22 cellular contexts compared by ENCODE assay signal in the genomic region with DNA sequence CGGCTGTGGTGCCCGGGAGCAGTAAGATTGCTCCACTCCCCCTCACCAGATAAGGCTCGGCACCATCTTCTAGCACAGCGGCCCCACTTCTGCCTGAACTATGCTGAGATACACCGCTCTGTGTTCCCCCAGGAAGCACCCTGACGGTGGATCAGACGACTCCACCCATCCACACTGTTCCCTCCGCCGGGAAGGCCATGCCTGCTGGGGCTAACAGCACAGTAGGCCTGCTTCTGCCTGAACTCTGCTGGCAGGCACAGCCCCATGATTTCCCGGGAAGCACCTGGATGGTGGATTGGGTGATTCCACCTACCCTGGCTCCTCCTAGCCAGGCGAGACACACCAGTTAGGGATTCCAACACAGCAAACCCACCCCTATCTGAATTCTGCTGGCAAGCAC. TPM values are rescaled to one million over a fixed set of nuclear protein-coding genes. Genes with fewer than 3 reads are reported as not detected.
"Had no signal": no experiment of that assay in that cellular context is flagged by ENCODE, and none has a peak within 500 bp of the region (broad histone marks: within the 10 kb centered on the region; RNA-seq: fewer than 3 reads in every experiment).

No MANE protein-coding gene starts in this region.

- H2AFZ ChIP-seq: hepatocyte had no signal

- DNase-seq: effector memory CD8-positive, alpha-beta T cell; esophagus squamous epithelium; head of caudate nucleus; nephron progenitor cell; spleen; stimulated activated CD4-positive, alpha-beta T cell treated with anti-CD3 and anti-CD28 coated beads, Interleukin-15, amount 100 ng/mL, for 24 hours; stimulated activated CD4-positive, alpha-beta T cell treated with anti-CD3 and anti-CD28 coated beads, Interleukin-1b, Interleukin-23, amount 100 ng/mL, for 48 hours; stimulated activated CD4-positive, alpha-beta T cell treated with anti-CD3 and anti-CD28 coated beads, Interleukin-4, amount 100 ng/mL, for 24 hours; stimulated activated naive CD4-positive, alpha-beta T cell; stomach; uterus had no signal

- H3K4me1 ChIP-seq: esophagus squamous epithelium, spleen, stomach, thyroid gland, uterus had no signal

- H3K27me3 ChIP-seq: esophagus squamous epithelium, hepatocyte, spleen, stomach, thyroid gland, uterus had no signal

- H3K79me2 ChIP-seq: hepatocyte had no signal

- H3K4me2 ChIP-seq: hepatocyte had no signal

- H3K4me3 ChIP-seq: esophagus squamous epithelium, hepatocyte, spleen, stomach, thyroid gland, uterus had no signal

- H3K27ac ChIP-seq: epithelial cell of prostate, esophagus squamous epithelium, hepatocyte, spleen, stomach, thyroid gland, uterus had no signal

- H3K36me3 ChIP-seq: esophagus squamous epithelium, spleen, stomach, thyroid gland, uterus had no signal

- H3K9me3 ChIP-seq: esophagus squamous epithelium, thyroid gland, uterus had no signal

- ATAC-seq: effector memory CD8-positive, alpha-beta T cell; naive thymus-derived CD4-positive, alpha-beta T cell; sciatic nerve had no signal

RNA-seq across cellular contexts. Expression of a gene that starts 42.8 kb away (rescaled TPM):
- total RNA-seq: lung microvascular endothelial cell; mesenteric fat pad; mononuclear cell; naive thymus-derived CD4-positive, alpha-beta T cell; osteocyte; pulmonary artery endothelial cell; sciatic nerve; skeletal muscle tissue; thyroid gland; uterus had no signal
- polyA plus RNA-seq: naive thymus-derived CD4-positive, alpha-beta T cell had no signal
